In genomic region chr11:46918087-46918751, GRCh38 we compare ENCODE assay signal across 8 cellular contexts. TPM values are rescaled to one million over a fixed set of nuclear protein-coding genes. Genes with fewer than 3 reads are reported as not detected.
DNase-seq lines count a peak whose midpoint lies in the region; ATAC-seq and TF ChIP-seq lines count a peak whose summit lies in the region.

Gene LRP4 (minus strand): TSS chr11:46918550. CDS start chr11:46918379, 171 bp downstream.

- H3K9ac ChIP-seq in iPS-18a (ENCODE audit: low read length) (peak within 1 kb of the TSS; percentile 54), skeletal muscle tissue (ENCODE audit: low read depth in 1 of 3, low read length in 3 of 3) (peak within 1 kb of the TSS; percentile 82 to 90 (median 85))

- intact Hi-C loops in body of pancreas (cut with DNase I), result no loop called here

- peak; percentile 35 for DNase-seq in BE2C
- peak; percentile 36 for DNase-seq in SK-MEL-5 (ENCODE audit: low read depth, low spot score)
- DNase-seq in body of pancreas, result peak; percentile 56 to 75 (median 60)

- no peaks in the 10 kb centered on the region for H3K36me3 ChIP-seq in BE2C
- H3K36me3 ChIP-seq in body of pancreas (replicated peaks in 1 of 2; ENCODE audit: insufficient read depth in 1 of 2, low read depth in 2 of 2), result no peaks in the 10 kb centered on the region
- no peaks in the 10 kb centered on the region for H3K36me3 ChIP-seq in iPS-18a (ENCODE audit: control insufficient read depth, low read depth, low read length)
- H3K36me3 ChIP-seq in skeletal muscle tissue (ENCODE audit: control insufficient read depth in 3 of 3, insufficient read depth in 3 of 3, low read length in 3 of 3), result no peaks in the 10 kb centered on the region

- no peaks in the 10 kb centered on the region for H3K4me1 ChIP-seq in BE2C
- H3K4me1 ChIP-seq in body of pancreas, result peaks cover 33% of the 10 kb centered on the region
- H3K4me1 ChIP-seq in iPS-18a (ENCODE audit: control insufficient read depth, low read depth, low read length), result peaks cover 34% of the 10 kb centered on the region
- peaks cover 57 to 61% (median 61%) of the 10 kb centered on the region in 3 donors for H3K4me1 ChIP-seq in skeletal muscle tissue (ENCODE audit: control insufficient read depth in 3 of 3, insufficient read depth in 3 of 3, low read length in 3 of 3)

- TF ChIP-seq CTCF in BE2C (IDR thresholded peaks at IDR 0.05; ENCODE audit: low read depth, low read length), result no peak
- peak in 2 of 7 experiments; percentile 20 to 34 for TF ChIP-seq CTCF in body of pancreas (IDR thresholded peaks at IDR 0.05)

- TF ChIP-seq POLR2A in body of pancreas (IDR thresholded peaks at IDR 0.05), result no peak

- H3K9me3 ChIP-seq in BE2C (no peaks in the 10 kb centered on the region), body of pancreas (no peaks in the 10 kb centered on the region), iPS-18a (ENCODE audit: control insufficient read depth, low read depth, low read length) (no peaks in the 10 kb centered on the region), skeletal muscle tissue (ENCODE audit: control insufficient read depth in 3 of 3, low read length in 3 of 3) (no peaks in the 10 kb centered on the region)

- in situ Hi-C loops in SK-MEL-5 (cut with HindIII; ENCODE audit: low pct_unique_long_range_greater_than_20kb, low sequenced_read_pairs), result no loop called here

- H3K4me3 ChIP-seq in BE2C (ENCODE audit: low read depth, low read length) (peak within 1 kb of the TSS; percentile 57), body of pancreas (peak within 1 kb of the TSS; percentile 17 to 57), iPS-18a (ENCODE audit: low read length) (peak within 1 kb of the TSS; percentile 83), skeletal muscle tissue (ENCODE audit: low read length in 3 of 3) (peak within 1 kb of the TSS; percentile 67 to 82 (median 78))

- 1% methylated on average over 69 of the region's 95 CpGs; no CpG with 5 or more reads in 1 of the 2 donors for WGBS in body of pancreas, 2 donors

- peak; percentile 57 for ATAC-seq in GM21723 (IDR thresholded peaks at IDR 0.05; ENCODE audit: unreplicated experiment)
- peak; percentile 77 for ATAC-seq in body of pancreas
- no peak for ATAC-seq in HG02870 (IDR thresholded peaks at IDR 0.05; ENCODE audit: unreplicated experiment)
- ATAC-seq in HG03378 (IDR thresholded peaks at IDR 0.05; ENCODE audit: unreplicated experiment), result no peak

- H3K27ac ChIP-seq in body of pancreas, result peak within 1 kb of the TSS in 2 of 4 donors; percentile 20 to 49
- H3K27ac ChIP-seq in iPS-18a (ENCODE audit: low read length), result no peak within 1 kb of the TSS
- H3K27ac ChIP-seq in skeletal muscle tissue (ENCODE audit: low read depth, low read length), result peak within 1 kb of the TSS; percentile 84

- peaks cover 15% of the 10 kb centered on the region for H3K27me3 ChIP-seq in BE2C
- H3K27me3 ChIP-seq in body of pancreas, result peaks cover 0 to 3% of the 10 kb centered on the region in 2 donors
- H3K27me3 ChIP-seq in iPS-18a (ENCODE audit: control insufficient read depth, insufficient read depth, low read length), result peaks cover 39% of the 10 kb centered on the region
- no peaks in the 10 kb centered on the region for H3K27me3 ChIP-seq in skeletal muscle tissue (ENCODE audit: control insufficient read depth in 3 of 3, insufficient read depth in 3 of 3, low read length in 3 of 3)

RNA-seq across cellular contexts. Expression of gene LRP4, which starts in this region (rescaled TPM):
- polyA plus RNA-seq in BE2C (2012; ENCODE audit: insufficient read depth, insufficient read length, low read depth), result 1.1 TPM
- total RNA-seq in SK-MEL-5 (2014; rRNA removed; shearing (Covaris generic)), result 7.2 and 7.8 TPM in 2 replicates
- 21.7 and 26.4 TPM in 2 replicates for polyA plus RNA-seq in SK-MEL-5 (2015; cell fraction: cytosol; rRNA removed)
- polyA plus RNA-seq in SK-MEL-5 (2015; cell fraction: nucleus; rRNA removed), result 34.6 and 46.8 TPM in 2 replicates
- total RNA-seq in body of pancreas (10 to 100 TPM; 10.6 to 20.4 TPM), skeletal muscle tissue (8.9 TPM)

Comparison
In these comparisons a context has a peak if more than half of its experiments do, and no peak if none do; other contexts are left out.
1. ATAC-seq: peak in GM21723 (single experiment) and body of pancreas (single experiment); none in HG02870 (single experiment) and HG03378 (single experiment).
2. Peak in every context shown above with its lines, with median percentiles within 50 percentile points of each other: DNase-seq and H3K4me3 ChIP-seq.